Comparison of ENCODE assay signal across 1 cellular context in genomic region chr3:72270072-72270611, GRCh38.
TF ChIP-seq lines count a peak whose summit lies in the region.

No MANE protein-coding gene starts in this region.

TF ChIP-seq in HepG2, 621 proteins besides CTCF, POLR2A, EP300 and RAD21 (continued from another document and continues in another):
- TF ChIP-seq ZNF441 (CRISPR knock-in tag; IDR thresholded peaks at IDR 0.05; ENCODE audit: borderline replicate concordance) (no peak), GFI1 (CRISPR knock-in tag; IDR thresholded peaks at IDR 0.05; ENCODE audit: borderline replicate concordance) (0 out of 2 replicates have a peak, but pooled peaks have one; percentile 23), FOXM1 (CRISPR knock-in tag; IDR thresholded peaks at IDR 0.05) (no peak), TEAD3 (CRISPR knock-in tag; optimal IDR thresholded peaks at IDR 0.05; ENCODE audit: borderline replicate concordance) (peak; percentile 74), GRHL1 (CRISPR knock-in tag; conservative IDR thresholded peaks at IDR 0.05) (no peak), SRF (IDR thresholded peaks at IDR 0.05; ENCODE audit: low read depth, low read length) (no peak), ZNF747 (CRISPR knock-in tag; IDR thresholded peaks at IDR 0.05; ENCODE audit: borderline replicate concordance) (no peak), ZNF800 (CRISPR knock-in tag; IDR thresholded peaks at IDR 0.05) (peak; percentile 48; the same call in 1 of the 2 replicates), ZNF740 (CRISPR knock-in tag; IDR thresholded peaks at IDR 0.05) (no peak), RXRB (CRISPR knock-in tag; IDR thresholded peaks at IDR 0.05; ENCODE audit: borderline replicate concordance) (peak; percentile 85), ARID2 (CRISPR knock-in tag; IDR thresholded peaks at IDR 0.05; ENCODE audit: borderline replicate concordance) (no peak), JUNB (CRISPR knock-in tag; IDR thresholded peaks at IDR 0.05; ENCODE audit: borderline replicate concordance) (no peak), ZNF556 (CRISPR knock-in tag; IDR thresholded peaks at IDR 0.05; ENCODE audit: borderline replicate concordance) (no peak), FOXA3 (CRISPR knock-in tag; IDR thresholded peaks at IDR 0.05) (peak; percentile 35; the same call in 1 of the 2 replicates), ZBTB33 (CRISPR knock-in tag; IDR thresholded peaks at IDR 0.05) (no peak; the same call in 1 of the 2 replicates), CREM (IDR thresholded peaks at IDR 0.05) (peak; percentile 34; the same call in 1 of the 2 replicates), CREM (CRISPR knock-in tag; IDR thresholded peaks at IDR 0.05) (no peak), FOXP1 (IDR thresholded peaks at IDR 0.05) (no peak), FOXP1 (CRISPR knock-in tag; IDR thresholded peaks at IDR 0.05) (0 out of 2 replicates have a peak, but pooled peaks have one; percentile 11), BCLAF1 (IDR thresholded peaks at IDR 0.05) (no peak), ZNF276 (CRISPR knock-in tag; IDR thresholded peaks at IDR 0.05; ENCODE audit: low read depth) (no peak), SP4 (CRISPR knock-in tag; IDR thresholded peaks at IDR 0.05) (no peak), NR2F6 (IDR thresholded peaks at IDR 0.05) (peak; percentile 70), NR2F6 (CRISPR knock-in tag; IDR thresholded peaks at IDR 0.05) (peak; percentile 85), ZBTB20 (CRISPR knock-in tag; IDR thresholded peaks at IDR 0.05; ENCODE audit: borderline replicate concordance, low read depth) (0 out of 2 replicates have a peak, but pooled peaks have one; percentile 15), ZBTB25 (CRISPR knock-in tag; IDR thresholded peaks at IDR 0.05) (peak; percentile 75), NCOA2 (CRISPR knock-in tag; IDR thresholded peaks at IDR 0.05) (peak; percentile 50; the same call in 1 of the 2 replicates), HNF1A (IDR thresholded peaks at IDR 0.05; ENCODE audit: low read depth) (no peak), HNF1A (CRISPR knock-in tag; IDR thresholded peaks at IDR 0.05; ENCODE audit: borderline replicate concordance) (no peak), GATAD1 (CRISPR knock-in tag; IDR thresholded peaks at IDR 0.05) (no peak), CREB1 (IDR thresholded peaks at IDR 0.05) (peak; percentile 83), CREB1 (CRISPR knock-in tag; IDR thresholded peaks at IDR 0.05) (peak; percentile 57; the same call in 1 of the 2 replicates), SMAD3 (CRISPR knock-in tag; IDR thresholded peaks at IDR 0.05) (peak; percentile 60; the same call in 1 of the 2 replicates), ATF2 (CRISPR knock-in tag; IDR thresholded peaks at IDR 0.05) (peak; percentile 81; the same call in 1 of the 2 replicates), SOX6 (IDR thresholded peaks at IDR 0.05) (no peak), SOX6 (CRISPR knock-in tag; IDR thresholded peaks at IDR 0.05) (peak; percentile 49; the same call in 1 of the 2 replicates), ZNF180 (CRISPR knock-in tag; IDR thresholded peaks at IDR 0.05; ENCODE audit: borderline replicate concordance, low read depth) (no peak), MAF1 (CRISPR knock-in tag; IDR thresholded peaks at IDR 0.05; ENCODE audit: borderline replicate concordance) (no peak), KLF13 (CRISPR knock-in tag; IDR thresholded peaks at IDR 0.05) (no peak), ZMYM3 (CRISPR knock-in tag; IDR thresholded peaks at IDR 0.05) (peak; percentile 64; the same call in 1 of the 2 replicates), ZNF674 (CRISPR knock-in tag; IDR thresholded peaks at IDR 0.05; ENCODE audit: low read depth) (no peak), GABPB1 (CRISPR knock-in tag; IDR thresholded peaks at IDR 0.05) (peak; percentile 46; the same call in 1 of the 2 replicates), PPARG (CRISPR knock-in tag; conservative IDR thresholded peaks at IDR 0.05) (0 out of 2 replicates have a peak, but pooled peaks have one; percentile 21), HNF4G (IDR thresholded peaks at IDR 0.05; ENCODE audit: borderline replicate concordance, low read depth, low read length) (no peak), HNF4G (CRISPR knock-in tag; IDR thresholded peaks at IDR 0.05; ENCODE audit: borderline replicate concordance, low read depth) (no peak), POLR2AphosphoS2 (IDR thresholded peaks at IDR 0.05; ENCODE audit: low read depth, low read length) (no peak), KDM5A (IDR thresholded peaks at IDR 0.05; ENCODE audit: borderline replicate concordance, low read length) (no peak)
